1 cellular context compared by ENCODE assay signal in the genomic region with DNA sequence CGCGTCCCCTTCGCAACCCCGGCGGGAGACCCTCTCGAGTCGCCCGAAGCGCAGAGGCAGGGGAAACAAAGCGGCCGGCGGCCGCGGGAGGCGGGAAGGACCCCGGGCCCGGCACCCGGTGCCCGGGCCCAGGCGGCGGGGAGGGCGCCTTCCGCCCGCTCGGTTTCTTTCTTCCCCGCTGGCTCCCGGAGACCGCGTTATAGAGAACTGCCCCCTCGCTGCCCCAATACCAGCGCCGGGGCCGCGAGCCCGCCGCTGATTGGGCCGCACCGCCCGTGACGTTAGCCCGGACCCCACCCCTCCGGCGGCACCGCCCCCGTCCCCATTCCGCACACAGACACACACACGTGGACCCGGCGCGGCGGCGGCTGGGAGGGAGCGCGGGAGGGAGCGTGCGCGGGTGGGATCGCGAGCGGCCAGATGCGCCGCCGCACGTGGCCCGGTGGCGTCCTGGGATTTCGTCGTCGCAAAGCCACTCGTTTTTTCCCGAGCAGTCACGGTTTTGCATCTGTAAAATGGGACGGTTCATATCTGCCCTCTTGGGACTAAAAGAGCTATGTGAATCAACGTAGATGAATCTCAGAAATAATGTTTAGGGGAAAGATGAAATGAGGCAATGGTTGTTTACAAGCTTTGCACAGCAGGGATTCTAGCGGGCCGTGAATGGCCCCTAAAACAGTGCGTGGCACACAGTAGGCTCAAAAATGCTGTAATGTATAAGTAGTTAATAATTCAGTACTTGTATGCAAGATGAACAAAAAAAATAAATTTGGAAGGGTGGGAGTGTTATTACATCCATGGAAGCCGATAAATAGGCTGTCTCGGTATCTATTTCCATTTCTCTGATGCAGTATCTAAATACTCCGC.
TF ChIP-seq lines count a peak whose summit lies in the region.

A gene (minus strand): TSS at position 209 of the 867 bp plus-strand sequence. CDS start 462 bp downstream, outside the sequence.

TF ChIP-seq in HepG2, 621 proteins besides CTCF, POLR2A, EP300 and RAD21 (continued from another document and continues in another):
- TF ChIP-seq HOXA5 (CRISPR knock-in tag; IDR thresholded peaks at IDR 0.05) (peak; percentile 94), NKX3-1 (CRISPR knock-in tag; IDR thresholded peaks at IDR 0.05) (peak; percentile 97), RORA (CRISPR knock-in tag; IDR thresholded peaks at IDR 0.05) (no peak), ZNF33A (CRISPR knock-in tag; IDR thresholded peaks at IDR 0.05; ENCODE audit: borderline replicate concordance) (no peak), ZNF510 (CRISPR knock-in tag; IDR thresholded peaks at IDR 0.05; ENCODE audit: low read depth) (peak; percentile 74; the same call in 1 of the 2 replicates), SALL1 (CRISPR knock-in tag; IDR thresholded peaks at IDR 0.05) (peak; percentile 95), SYNCRIP (IDR thresholded peaks at IDR 0.05; ENCODE audit: insufficient read depth, low read depth, low read length) (no peak), ZFY (CRISPR knock-in tag; IDR thresholded peaks at IDR 0.05) (peak; percentile 74), REL (CRISPR knock-in tag; conservative IDR thresholded peaks at IDR 0.05) (peak; percentile 98), ZNF879 (CRISPR knock-in tag; IDR thresholded peaks at IDR 0.05) (no peak), BRCA1 (CRISPR knock-in tag; IDR thresholded peaks at IDR 0.05) (0 out of 2 replicates have a peak, but pooled peaks have one; percentile 42), CENPX (CRISPR knock-in tag; IDR thresholded peaks at IDR 0.05) (no peak), ZNF772 (CRISPR knock-in tag; IDR thresholded peaks at IDR 0.05) (peak; percentile 97), ZZZ3 (CRISPR knock-in tag; IDR thresholded peaks at IDR 0.05; ENCODE audit: borderline replicate concordance) (no peak), CHD2 (IDR thresholded peaks at IDR 0.05; ENCODE audit: low read depth, low read length) (peak; percentile 59; the same call in 1 of the 2 replicates), ZNF850 (CRISPR knock-in tag; conservative IDR thresholded peaks at IDR 0.05) (no peak), TAF1 (CRISPR knock-in tag; IDR thresholded peaks at IDR 0.05) (peak; percentile 89), SP1 (IDR thresholded peaks at IDR 0.05) (no peak), SP1 (CRISPR knock-in tag; IDR thresholded peaks at IDR 0.05) (peak; percentile 90), NCOA1 (CRISPR knock-in tag; IDR thresholded peaks at IDR 0.05) (no peak; the same call in 1 of the 2 replicates), ZKSCAN8 (CRISPR knock-in tag; IDR thresholded peaks at IDR 0.05; ENCODE audit: borderline replicate concordance) (peak; percentile 61; the same call in 1 of the 2 replicates), ZNF589 (CRISPR knock-in tag; conservative IDR thresholded peaks at IDR 0.05) (peak; percentile 94), ZNF232 (CRISPR knock-in tag; IDR thresholded peaks at IDR 0.05; ENCODE audit: borderline replicate concordance) (peak; percentile 94), ZSCAN20 (CRISPR knock-in tag; IDR thresholded peaks at IDR 0.05; ENCODE audit: borderline replicate concordance) (peak; percentile 90; the same call in 1 of the 2 replicates), FOXP1 (IDR thresholded peaks at IDR 0.05) (no peak), FOXP1 (CRISPR knock-in tag; IDR thresholded peaks at IDR 0.05) (0 out of 2 replicates have a peak, but pooled peaks have one; percentile 28), ZSCAN30 (CRISPR knock-in tag; IDR thresholded peaks at IDR 0.05) (no peak; the same call in 1 of the 2 replicates), SIX1 (CRISPR knock-in tag; IDR thresholded peaks at IDR 0.05; ENCODE audit: borderline replicate concordance) (no peak), ZEB1 (IDR thresholded peaks at IDR 0.05; ENCODE audit: insufficient replicate concordance, low read depth) (no peak), NONO (IDR thresholded peaks at IDR 0.05) (no peak), NONO (CRISPR knock-in tag; conservative IDR thresholded peaks at IDR 0.05) (peak; percentile 86), ZNF7 (CRISPR knock-in tag; IDR thresholded peaks at IDR 0.05) (no peak), SKI (IDR thresholded peaks at IDR 0.05; ENCODE audit: partially characterized antibody) (peak; percentile 25), JUNB (CRISPR knock-in tag; IDR thresholded peaks at IDR 0.05; ENCODE audit: borderline replicate concordance) (peak; percentile 73; the same call in 1 of the 2 replicates), KDM1A (CRISPR knock-in tag; IDR thresholded peaks at IDR 0.05) (peak; percentile 91)
- TF ChIP-seq, protein P1, sequence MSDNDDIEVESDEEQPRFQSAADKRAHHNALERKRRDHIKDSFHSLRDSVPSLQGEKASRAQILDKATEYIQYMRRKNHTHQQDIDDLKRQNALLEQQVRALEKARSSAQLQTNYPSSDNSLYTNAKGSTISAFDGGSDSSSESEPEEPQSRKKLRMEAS (IDR thresholded peaks at IDR 0.05), result peak; percentile 100
- TF ChIP-seq, protein P2, sequence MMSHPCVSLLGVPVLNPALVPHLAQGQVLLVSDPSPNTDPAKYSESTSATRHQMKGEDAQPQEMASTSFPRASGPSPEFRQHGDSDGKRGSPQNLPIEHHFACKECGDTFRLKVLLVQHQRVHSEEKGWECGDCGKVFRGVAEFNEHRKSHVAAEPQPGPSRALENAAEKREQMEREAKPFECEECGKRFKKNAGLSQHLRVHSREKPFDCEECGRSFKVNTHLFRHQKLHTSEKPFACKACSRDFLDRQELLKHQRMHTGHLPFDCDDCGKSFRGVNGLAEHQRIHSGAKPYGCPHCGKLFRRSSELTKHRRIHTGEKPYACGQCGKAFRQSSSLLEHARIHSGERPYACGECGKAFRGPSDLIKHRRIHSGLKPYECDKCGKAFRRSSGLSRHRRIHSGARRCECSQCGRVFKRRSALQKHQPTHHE (CRISPR knock-in tag; IDR thresholded peaks at IDR 0.05; ENCODE audit: borderline replicate concordance), result 0 out of 2 replicates have a peak, but pooled peaks have one; percentile 49
- TF ChIP-seq, protein P3, sequence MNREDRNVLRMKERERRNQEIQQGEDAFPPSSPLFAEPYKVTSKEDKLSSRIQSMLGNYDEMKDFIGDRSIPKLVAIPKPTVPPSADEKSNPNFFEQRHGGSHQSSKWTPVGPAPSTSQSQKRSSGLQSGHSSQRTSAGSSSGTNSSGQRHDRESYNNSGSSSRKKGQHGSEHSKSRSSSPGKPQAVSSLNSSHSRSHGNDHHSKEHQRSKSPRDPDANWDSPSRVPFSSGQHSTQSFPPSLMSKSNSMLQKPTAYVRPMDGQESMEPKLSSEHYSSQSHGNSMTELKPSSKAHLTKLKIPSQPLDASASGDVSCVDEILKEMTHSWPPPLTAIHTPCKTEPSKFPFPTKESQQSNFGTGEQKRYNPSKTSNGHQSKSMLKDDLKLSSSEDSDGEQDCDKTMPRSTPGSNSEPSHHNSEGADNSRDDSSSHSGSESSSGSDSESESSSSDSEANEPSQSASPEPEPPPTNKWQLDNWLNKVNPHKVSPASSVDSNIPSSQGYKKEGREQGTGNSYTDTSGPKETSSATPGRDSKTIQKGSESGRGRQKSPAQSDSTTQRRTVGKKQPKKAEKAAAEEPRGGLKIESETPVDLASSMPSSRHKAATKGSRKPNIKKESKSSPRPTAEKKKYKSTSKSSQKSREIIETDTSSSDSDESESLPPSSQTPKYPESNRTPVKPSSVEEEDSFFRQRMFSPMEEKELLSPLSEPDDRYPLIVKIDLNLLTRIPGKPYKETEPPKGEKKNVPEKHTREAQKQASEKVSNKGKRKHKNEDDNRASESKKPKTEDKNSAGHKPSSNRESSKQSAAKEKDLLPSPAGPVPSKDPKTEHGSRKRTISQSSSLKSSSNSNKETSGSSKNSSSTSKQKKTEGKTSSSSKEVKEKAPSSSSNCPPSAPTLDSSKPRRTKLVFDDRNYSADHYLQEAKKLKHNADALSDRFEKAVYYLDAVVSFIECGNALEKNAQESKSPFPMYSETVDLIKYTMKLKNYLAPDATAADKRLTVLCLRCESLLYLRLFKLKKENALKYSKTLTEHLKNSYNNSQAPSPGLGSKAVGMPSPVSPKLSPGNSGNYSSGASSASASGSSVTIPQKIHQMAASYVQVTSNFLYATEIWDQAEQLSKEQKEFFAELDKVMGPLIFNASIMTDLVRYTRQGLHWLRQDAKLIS (CRISPR knock-in tag; IDR thresholded peaks at IDR 0.05), result no peak
- TF ChIP-seq, protein P4, sequence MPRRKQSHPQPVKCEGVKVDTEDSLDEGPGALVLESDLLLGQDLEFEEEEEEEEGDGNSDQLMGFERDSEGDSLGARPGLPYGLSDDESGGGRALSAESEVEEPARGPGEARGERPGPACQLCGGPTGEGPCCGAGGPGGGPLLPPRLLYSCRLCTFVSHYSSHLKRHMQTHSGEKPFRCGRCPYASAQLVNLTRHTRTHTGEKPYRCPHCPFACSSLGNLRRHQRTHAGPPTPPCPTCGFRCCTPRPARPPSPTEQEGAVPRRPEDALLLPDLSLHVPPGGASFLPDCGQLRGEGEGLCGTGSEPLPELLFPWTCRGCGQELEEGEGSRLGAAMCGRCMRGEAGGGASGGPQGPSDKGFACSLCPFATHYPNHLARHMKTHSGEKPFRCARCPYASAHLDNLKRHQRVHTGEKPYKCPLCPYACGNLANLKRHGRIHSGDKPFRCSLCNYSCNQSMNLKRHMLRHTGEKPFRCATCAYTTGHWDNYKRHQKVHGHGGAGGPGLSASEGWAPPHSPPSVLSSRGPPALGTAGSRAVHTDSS (CRISPR knock-in tag; conservative IDR thresholded peaks at IDR 0.05), result no peak
- TF ChIP-seq, protein P5, sequence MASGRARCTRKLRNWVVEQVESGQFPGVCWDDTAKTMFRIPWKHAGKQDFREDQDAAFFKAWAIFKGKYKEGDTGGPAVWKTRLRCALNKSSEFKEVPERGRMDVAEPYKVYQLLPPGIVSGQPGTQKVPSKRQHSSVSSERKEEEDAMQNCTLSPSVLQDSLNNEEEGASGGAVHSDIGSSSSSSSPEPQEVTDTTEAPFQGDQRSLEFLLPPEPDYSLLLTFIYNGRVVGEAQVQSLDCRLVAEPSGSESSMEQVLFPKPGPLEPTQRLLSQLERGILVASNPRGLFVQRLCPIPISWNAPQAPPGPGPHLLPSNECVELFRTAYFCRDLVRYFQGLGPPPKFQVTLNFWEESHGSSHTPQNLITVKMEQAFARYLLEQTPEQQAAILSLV (CRISPR knock-in tag; IDR thresholded peaks at IDR 0.05; ENCODE audit: borderline replicate concordance), result peak; percentile 97
- TF ChIP-seq, protein P6, sequence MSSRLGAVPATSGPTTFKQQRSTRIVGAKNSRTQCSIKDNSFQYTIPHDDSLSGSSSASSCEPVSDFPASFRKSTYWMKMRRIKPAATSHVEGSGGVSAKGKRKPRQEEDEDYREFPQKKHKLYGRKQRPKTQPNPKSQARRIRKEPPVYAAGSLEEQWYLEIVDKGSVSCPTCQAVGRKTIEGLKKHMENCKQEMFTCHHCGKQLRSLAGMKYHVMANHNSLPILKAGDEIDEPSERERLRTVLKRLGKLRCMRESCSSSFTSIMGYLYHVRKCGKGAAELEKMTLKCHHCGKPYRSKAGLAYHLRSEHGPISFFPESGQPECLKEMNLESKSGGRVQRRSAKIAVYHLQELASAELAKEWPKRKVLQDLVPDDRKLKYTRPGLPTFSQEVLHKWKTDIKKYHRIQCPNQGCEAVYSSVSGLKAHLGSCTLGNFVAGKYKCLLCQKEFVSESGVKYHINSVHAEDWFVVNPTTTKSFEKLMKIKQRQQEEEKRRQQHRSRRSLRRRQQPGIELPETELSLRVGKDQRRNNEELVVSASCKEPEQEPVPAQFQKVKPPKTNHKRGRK (CRISPR knock-in tag; IDR thresholded peaks at IDR 0.05), result no peak
- TF ChIP-seq, protein P7, sequence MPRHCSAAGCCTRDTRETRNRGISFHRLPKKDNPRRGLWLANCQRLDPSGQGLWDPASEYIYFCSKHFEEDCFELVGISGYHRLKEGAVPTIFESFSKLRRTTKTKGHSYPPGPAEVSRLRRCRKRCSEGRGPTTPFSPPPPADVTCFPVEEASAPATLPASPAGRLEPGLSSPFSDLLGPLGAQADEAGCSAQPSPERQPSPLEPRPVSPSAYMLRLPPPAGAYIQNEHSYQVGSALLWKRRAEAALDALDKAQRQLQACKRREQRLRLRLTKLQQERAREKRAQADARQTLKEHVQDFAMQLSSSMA (CRISPR knock-in tag; IDR thresholded peaks at IDR 0.05), result no peak
- TF ChIP-seq, protein P8, sequence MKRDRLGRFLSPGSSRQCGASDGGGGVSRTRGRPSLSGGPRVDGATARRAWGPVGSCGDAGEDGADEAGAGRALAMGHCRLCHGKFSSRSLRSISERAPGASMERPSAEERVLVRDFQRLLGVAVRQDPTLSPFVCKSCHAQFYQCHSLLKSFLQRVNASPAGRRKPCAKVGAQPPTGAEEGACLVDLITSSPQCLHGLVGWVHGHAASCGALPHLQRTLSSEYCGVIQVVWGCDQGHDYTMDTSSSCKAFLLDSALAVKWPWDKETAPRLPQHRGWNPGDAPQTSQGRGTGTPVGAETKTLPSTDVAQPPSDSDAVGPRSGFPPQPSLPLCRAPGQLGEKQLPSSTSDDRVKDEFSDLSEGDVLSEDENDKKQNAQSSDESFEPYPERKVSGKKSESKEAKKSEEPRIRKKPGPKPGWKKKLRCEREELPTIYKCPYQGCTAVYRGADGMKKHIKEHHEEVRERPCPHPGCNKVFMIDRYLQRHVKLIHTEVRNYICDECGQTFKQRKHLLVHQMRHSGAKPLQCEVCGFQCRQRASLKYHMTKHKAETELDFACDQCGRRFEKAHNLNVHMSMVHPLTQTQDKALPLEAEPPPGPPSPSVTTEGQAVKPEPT (CRISPR knock-in tag; IDR thresholded peaks at IDR 0.05; ENCODE audit: low read depth), result peak; percentile 73; the same call in 1 of the 2 replicates
- TF ChIP-seq, protein P9, sequence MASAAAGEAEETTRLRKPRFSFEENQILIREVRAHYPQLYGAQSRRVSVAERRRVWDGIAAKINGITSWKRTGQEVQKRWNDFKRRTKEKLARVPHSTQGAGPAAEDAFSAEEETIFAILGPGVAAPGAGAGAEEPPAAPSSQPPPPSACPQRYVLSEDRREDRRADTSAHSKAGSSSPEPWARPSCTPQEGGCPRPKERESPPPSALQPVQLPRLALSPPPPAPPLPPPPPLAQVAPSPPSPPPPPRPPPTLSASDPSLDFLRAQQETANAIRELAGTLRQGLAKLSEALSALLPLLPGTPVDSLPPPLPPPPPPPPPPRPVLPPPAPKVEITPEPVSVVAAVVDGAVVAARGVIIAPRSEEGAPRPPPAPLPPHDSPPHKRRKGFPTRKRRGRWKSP (CRISPR knock-in tag; IDR thresholded peaks at IDR 0.05), result peak; percentile 87
